1 cellular context compared by ENCODE assay signal in genomic region chr17:77385750-77386501, GRCh38.
TF ChIP-seq lines count a peak whose summit lies in the region.

No MANE protein-coding gene starts in this region.

TF ChIP-seq in HepG2, 621 proteins besides CTCF, POLR2A, EP300 and RAD21 (continued from another document and continues in another):
- TF ChIP-seq, protein P1, sequence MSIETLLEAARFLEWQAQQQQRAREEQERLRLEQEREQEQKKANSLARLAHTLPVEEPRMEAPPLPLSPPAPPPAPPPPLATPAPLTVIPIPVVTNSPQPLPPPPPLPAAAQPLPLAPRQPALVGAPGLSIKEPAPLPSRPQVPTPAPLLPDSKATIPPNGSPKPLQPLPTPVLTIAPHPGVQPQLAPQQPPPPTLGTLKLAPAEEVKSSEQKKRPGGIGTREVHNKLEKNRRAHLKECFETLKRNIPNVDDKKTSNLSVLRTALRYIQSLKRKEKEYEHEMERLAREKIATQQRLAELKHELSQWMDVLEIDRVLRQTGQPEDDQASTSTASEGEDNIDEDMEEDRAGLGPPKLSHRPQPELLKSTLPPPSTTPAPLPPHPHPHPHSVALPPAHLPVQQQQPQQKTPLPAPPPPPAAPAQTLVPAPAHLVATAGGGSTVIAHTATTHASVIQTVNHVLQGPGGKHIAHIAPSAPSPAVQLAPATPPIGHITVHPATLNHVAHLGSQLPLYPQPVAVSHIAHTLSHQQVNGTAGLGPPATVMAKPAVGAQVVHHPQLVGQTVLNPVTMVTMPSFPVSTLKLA (IDR thresholded peaks at IDR 0.05): no peak
- 0 out of 2 replicates have a peak, but pooled peaks have one; percentile 56 for TF ChIP-seq KMT2A (CRISPR knock-in tag; IDR thresholded peaks at IDR 0.05)
- TF ChIP-seq ARID4A (CRISPR knock-in tag; IDR thresholded peaks at IDR 0.05; ENCODE audit: borderline replicate concordance): 0 out of 2 replicates have a peak, but pooled peaks have one; percentile 32
- TF ChIP-seq GMEB2 (CRISPR knock-in tag; IDR thresholded peaks at IDR 0.05; ENCODE audit: low read depth): no peak
- TF ChIP-seq KLF15 (CRISPR knock-in tag; IDR thresholded peaks at IDR 0.05; ENCODE audit: borderline replicate concordance): no peak
- TF ChIP-seq RAD51 (IDR thresholded peaks at IDR 0.05; ENCODE audit: borderline replicate concordance): no peak
- peak in 1 of 2 experiments; percentile 44; a peak in 1 of 4 replicates for TF ChIP-seq NR2F1 (CRISPR knock-in tag; IDR thresholded peaks at IDR 0.05)
- TF ChIP-seq FOXO1 (CRISPR knock-in tag; IDR thresholded peaks at IDR 0.05): no peak; the same call in 1 of the 2 replicates
- TF ChIP-seq ATRX (CRISPR knock-in tag; IDR thresholded peaks at IDR 0.05; ENCODE audit: borderline replicate concordance): no peak
- TF ChIP-seq ZNF441 (CRISPR knock-in tag; IDR thresholded peaks at IDR 0.05; ENCODE audit: borderline replicate concordance): no peak
- TF ChIP-seq RARG (CRISPR knock-in tag; IDR thresholded peaks at IDR 0.05; ENCODE audit: low read depth): no peak
- no peak for TF ChIP-seq THAP7 (CRISPR knock-in tag; IDR thresholded peaks at IDR 0.05)
- no peak for TF ChIP-seq KAT8 (CRISPR knock-in tag; IDR thresholded peaks at IDR 0.05)
- TF ChIP-seq FLYWCH1 (CRISPR knock-in tag; IDR thresholded peaks at IDR 0.05): no peak
- TF ChIP-seq AHR (CRISPR knock-in tag; IDR thresholded peaks at IDR 0.05): no peak
- TF ChIP-seq, protein P2, sequence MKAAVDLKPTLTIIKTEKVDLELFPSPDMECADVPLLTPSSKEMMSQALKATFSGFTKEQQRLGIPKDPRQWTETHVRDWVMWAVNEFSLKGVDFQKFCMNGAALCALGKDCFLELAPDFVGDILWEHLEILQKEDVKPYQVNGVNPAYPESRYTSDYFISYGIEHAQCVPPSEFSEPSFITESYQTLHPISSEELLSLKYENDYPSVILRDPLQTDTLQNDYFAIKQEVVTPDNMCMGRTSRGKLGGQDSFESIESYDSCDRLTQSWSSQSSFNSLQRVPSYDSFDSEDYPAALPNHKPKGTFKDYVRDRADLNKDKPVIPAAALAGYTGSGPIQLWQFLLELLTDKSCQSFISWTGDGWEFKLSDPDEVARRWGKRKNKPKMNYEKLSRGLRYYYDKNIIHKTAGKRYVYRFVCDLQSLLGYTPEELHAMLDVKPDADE (CRISPR knock-in tag; IDR thresholded peaks at IDR 0.05): no peak
- no peak for TF ChIP-seq ZFP36L2 (CRISPR knock-in tag; IDR thresholded peaks at IDR 0.05)
- TF ChIP-seq SRSF4 (IDR thresholded peaks at IDR 0.05; ENCODE audit: low read depth, low read length, poor library complexity, severe bottlenecking): no peak
- no peak for TF ChIP-seq ZNF296 (CRISPR knock-in tag; conservative IDR thresholded peaks at IDR 0.05)
- no peak for TF ChIP-seq TCF7 (IDR thresholded peaks at IDR 0.05; ENCODE audit: low read depth)
- no peak for TF ChIP-seq GABPA (IDR thresholded peaks at IDR 0.05; ENCODE audit: low read depth, low read length)
- TF ChIP-seq GABPA (CRISPR knock-in tag; IDR thresholded peaks at IDR 0.05; ENCODE audit: low read depth): no peak
- no peak for TF ChIP-seq CEBPZ (IDR thresholded peaks at IDR 0.05; ENCODE audit: low read length)
- TF ChIP-seq SUZ12 (IDR thresholded peaks at IDR 0.05; ENCODE audit: low read depth, low read length): no peak
- no peak for TF ChIP-seq ETV5 (CRISPR knock-in tag; IDR thresholded peaks at IDR 0.05; ENCODE audit: borderline replicate concordance)
- peak; percentile 22 for TF ChIP-seq AGO1 (IDR thresholded peaks at IDR 0.05; ENCODE audit: low read depth, low read length, poor library complexity, severe bottlenecking)
- TF ChIP-seq ZSCAN21 (CRISPR knock-in tag; IDR thresholded peaks at IDR 0.05; ENCODE audit: borderline replicate concordance): no peak
- no peak for TF ChIP-seq ZBTB43 (CRISPR knock-in tag; conservative IDR thresholded peaks at IDR 0.05)
- TF ChIP-seq ZSCAN29 (CRISPR knock-in tag; conservative IDR thresholded peaks at IDR 0.05): no peak
- no peak for TF ChIP-seq ZNF318 (CRISPR knock-in tag; IDR thresholded peaks at IDR 0.05)
- TF ChIP-seq, protein P3, sequence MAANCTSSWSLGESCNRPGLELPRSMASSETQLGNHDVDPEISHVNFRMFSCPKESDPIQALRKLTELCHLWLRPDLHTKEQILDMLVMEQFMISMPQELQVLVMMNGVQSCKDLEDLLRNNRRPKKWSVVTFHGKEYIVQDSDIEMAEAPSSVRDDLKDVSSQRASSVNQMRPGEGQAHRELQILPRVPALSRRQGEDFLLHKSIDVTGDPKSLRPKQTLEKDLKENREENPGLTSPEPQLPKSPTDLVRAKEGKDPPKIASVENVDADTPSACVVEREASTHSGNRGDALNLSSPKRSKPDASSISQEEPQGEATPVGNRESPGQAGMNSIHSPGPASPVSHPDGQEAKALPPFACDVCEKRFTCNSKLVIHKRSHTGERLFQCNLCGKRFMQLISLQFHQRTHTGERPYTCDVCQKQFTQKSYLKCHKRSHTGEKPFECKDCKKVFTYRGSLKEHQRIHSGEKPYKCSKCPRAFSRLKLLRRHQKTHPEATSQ (CRISPR knock-in tag; IDR thresholded peaks at IDR 0.05; ENCODE audit: borderline replicate concordance): no peak
